ENCODE assay signal across 8 cellular contexts in genomic region chr6:148177589-148178233, GRCh38.
DNase-seq lines count a peak whose midpoint lies in the region; ATAC-seq and TF ChIP-seq lines count a peak whose summit lies in the region.

No MANE protein-coding gene starts in this region.

- H3K9me3 ChIP-seq in NT2/D1 (ENCODE audit: insufficient read depth, low read length), result no peaks in the 10 kb centered on the region

- no peaks in the 10 kb centered on the region for H3K4me1 ChIP-seq in NT2/D1 (ENCODE audit: insufficient read depth, insufficient read length)

- H3K36me3 ChIP-seq in NT2/D1 (ENCODE audit: insufficient read depth, insufficient read length, low read length), result no peaks in the 10 kb centered on the region

- DNase-seq in AG04449 (ENCODE audit: low read depth, low spot score), result peak; percentile 5
- DNase-seq in NT2/D1 (ENCODE audit: low read depth, low spot score), result peak; percentile 44
- DNase-seq in amygdala (lab: John Stamatoyannopoulos, UW), result peak in 34 of 56 donors; percentile 1 to 83 (median 25)
- DNase-seq in hepatic stellate cell (ENCODE audit: low spot score), result peak; percentile 46
- peak; percentile 35 for DNase-seq in stimulated activated CD4-positive, alpha-beta T cell treated with anti-CD3 and anti-CD28 coated beads, Interleukin-12 subunit alpha, Interleukin-12 subunit beta, amount 100 ng/mL, for 4 hours
- DNase-seq in NCI-H774 (lab: John Stamatoyannopoulos, UW), result no peak

- CTCF ChIA-PET in AG04449 (lab: Yijun Ruan, JAX), result interaction anchor here (0.6 to 3.7 kb wide), 89 partner anchors 8 to 795 kb away, joined by 3 to 188 read pairs (median 4); partner anchors contain the start of gene SAMD5

- ATAC-seq in GM21619 (IDR thresholded peaks at IDR 0.05; ENCODE audit: unreplicated experiment), result no peak

- H3K4me3 ChIP-seq in AG04449 (ENCODE audit: low read depth, low read length), result no peak overlapping the region
- no peak overlapping the region for H3K4me3 ChIP-seq in NT2/D1 (ENCODE audit: insufficient read length, low read depth)

- H3K27me3 ChIP-seq in NT2/D1 (ENCODE audit: insufficient read depth, insufficient read length), result no peaks in the 10 kb centered on the region

- TF ChIP-seq CTCF in AG04449 (IDR thresholded peaks at IDR 0.05; ENCODE audit: insufficient read depth, low read length, missing control alignments) (peak; percentile 61), GM12874 (IDR thresholded peaks at IDR 0.05; ENCODE audit: insufficient read depth, low read depth, low read length) (peak; percentile 74)

- POLR2A ChIA-PET in AG04449 (lab: Yijun Ruan, JAX), result no interaction called here

- no peak overlapping the region for H3K9ac ChIP-seq in NT2/D1 (ENCODE audit: insufficient read length, low read depth)
